In the genomic region with DNA sequence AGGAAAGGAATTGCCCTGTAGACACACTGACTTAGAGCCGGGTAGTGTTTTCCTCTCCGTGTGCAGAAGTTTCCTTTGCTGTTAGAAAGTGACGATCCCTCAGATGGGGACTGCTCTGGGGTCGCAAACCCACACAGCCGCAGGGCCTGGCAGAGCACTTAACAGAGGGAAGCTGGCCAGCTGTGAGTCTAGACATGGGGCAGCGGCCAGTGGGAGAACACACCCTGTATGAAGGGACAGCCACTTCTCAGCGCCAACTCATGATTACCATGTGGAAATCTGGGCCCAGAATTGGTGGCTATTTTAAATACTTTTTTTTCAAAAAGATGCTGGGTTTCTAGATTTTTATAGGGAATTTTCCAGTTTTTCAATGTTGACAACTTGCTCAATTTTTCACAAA, we compare ENCODE assay signal across 3 cellular contexts.
TF ChIP-seq lines count a peak whose summit lies in the region.

No MANE protein-coding gene starts in this region.

TF ChIP-seq in SK-N-SH, 30 proteins besides CTCF, POLR2A, EP300 and RAD21:
- TF ChIP-seq NFIC (IDR thresholded peaks at IDR 0.05; ENCODE audit: borderline replicate concordance): no peak
- no peak for TF ChIP-seq MXI1 (IDR thresholded peaks at IDR 0.05; ENCODE audit: low read depth, low read length)

TF ChIP-seq in SK-N-SH treated with all-trans-retinoic acid at 6 μM for 48 hours, 23 proteins besides CTCF, POLR2A, EP300 and RAD21:
- TF ChIP-seq ZNF8 (CRISPR knock-in tag; IDR thresholded peaks at IDR 0.05): no peak
- TF ChIP-seq BACH2 (CRISPR knock-in tag; IDR thresholded peaks at IDR 0.05; ENCODE audit: borderline replicate concordance): no peak

TF ChIP-seq in HepG2, 621 proteins besides CTCF, POLR2A, EP300 and RAD21:
- TF ChIP-seq PAF1 (CRISPR knock-in tag; IDR thresholded peaks at IDR 0.05) (no peak), ZNF569 (CRISPR knock-in tag; IDR thresholded peaks at IDR 0.05; ENCODE audit: borderline replicate concordance) (no peak)
- TF ChIP-seq, protein P1, sequence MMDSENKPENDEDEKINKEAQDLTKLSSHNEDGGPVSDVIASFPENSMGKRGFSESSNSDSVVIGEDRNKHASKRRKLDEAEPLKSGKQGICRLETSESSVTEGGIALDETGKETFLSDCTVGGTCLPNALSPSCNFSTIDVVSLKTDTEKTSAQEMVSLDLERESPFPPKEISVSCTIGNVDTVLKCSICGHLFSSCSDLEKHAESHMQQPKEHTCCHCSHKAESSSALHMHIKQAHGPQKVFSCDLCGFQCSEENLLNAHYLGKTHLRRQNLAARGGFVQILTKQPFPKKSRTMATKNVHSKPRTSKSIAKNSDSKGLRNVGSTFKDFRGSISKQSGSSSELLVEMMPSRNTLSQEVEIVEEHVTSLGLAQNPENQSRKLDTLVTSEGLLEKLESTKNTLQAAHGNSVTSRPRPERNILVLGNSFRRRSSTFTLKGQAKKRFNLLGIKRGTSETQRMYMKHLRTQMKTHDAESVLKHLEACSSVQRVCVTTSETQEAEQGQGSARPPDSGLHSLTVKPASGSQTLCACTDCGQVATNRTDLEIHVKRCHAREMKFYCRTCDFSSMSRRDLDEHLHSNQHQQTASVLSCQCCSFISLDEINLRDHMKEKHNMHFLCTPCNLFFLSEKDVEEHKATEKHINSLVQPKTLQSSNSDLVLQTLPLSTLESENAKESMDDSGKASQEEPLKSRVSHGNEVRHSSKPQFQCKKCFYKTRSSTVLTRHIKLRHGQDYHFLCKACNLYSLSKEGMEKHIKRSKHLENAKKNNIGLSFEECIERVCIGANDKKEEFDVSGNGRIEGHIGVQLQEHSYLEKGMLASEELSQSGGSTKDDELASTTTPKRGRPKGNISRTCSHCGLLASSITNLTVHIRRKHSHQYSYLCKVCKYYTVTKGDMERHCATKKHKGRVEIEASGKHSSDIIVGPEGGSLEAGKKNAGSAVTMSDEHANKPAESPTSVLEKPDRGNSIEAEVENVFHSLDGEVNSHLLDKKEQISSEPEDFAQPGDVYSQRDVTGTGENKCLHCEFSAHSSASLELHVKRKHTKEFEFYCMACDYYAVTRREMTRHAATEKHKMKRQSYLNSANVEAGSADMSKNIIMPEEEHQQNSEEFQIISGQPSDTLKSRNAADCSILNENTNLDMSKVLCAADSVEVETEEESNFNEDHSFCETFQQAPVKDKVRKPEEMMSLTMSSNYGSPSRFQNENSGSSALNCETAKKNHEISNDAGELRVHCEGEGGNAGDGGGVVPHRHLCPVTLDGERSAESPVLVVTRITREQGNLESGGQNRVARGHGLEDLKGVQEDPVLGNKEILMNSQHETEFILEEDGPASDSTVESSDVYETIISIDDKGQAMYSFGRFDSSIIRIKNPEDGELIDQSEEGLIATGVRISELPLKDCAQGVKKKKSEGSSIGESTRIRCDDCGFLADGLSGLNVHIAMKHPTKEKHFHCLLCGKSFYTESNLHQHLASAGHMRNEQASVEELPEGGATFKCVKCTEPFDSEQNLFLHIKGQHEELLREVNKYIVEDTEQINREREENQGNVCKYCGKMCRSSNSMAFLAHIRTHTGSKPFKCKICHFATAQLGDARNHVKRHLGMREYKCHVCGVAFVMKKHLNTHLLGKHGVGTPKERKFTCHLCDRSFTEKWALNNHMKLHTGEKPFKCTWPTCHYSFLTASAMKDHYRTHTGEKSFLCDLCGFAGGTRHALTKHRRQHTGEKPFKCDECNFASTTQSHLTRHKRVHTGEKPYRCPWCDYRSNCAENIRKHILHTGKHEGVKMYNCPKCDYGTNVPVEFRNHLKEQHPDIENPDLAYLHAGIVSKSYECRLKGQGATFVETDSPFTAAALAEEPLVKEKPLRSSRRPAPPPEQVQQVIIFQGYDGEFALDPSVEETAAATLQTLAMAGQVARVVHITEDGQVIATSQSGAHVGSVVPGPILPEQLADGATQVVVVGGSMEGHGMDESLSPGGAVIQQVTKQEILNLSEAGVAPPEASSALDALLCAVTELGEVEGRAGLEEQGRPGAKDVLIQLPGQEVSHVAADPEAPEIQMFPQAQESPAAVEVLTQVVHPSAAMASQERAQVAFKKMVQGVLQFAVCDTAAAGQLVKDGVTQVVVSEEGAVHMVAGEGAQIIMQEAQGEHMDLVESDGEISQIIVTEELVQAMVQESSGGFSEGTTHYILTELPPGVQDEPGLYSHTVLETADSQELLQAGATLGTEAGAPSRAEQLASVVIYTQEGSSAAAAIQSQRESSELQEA (CRISPR knock-in tag; IDR thresholded peaks at IDR 0.05; ENCODE audit: not compliant biosample characterization): no peak
TF ChIP-seq in HepG2: peak in this region for 0.
